ENCODE assay signal across 20 cellular contexts in the genomic region with DNA sequence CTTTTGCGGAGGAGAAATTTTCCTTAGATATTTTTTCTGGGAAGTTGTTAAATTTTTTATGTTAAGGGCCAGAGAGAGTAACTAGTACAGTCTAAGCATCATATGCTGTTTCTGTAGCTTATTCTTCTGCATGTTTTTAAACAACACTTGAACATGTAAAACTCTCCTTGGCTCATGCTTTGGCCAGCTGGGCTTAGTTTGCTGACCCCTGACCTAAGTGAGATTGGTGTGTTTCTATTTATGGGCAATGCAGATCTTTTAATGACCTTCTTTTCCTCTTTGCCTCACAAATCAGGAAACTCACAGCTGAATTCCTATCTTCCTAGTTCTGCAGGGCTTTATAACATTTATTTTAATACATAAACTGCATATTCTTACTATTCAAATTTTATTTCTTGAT.
"Had no signal": no experiment of that assay in that cellular context is flagged by ENCODE, and none has a peak within 500 bp of the region (broad histone marks: within the 10 kb centered on the region; RNA-seq: fewer than 3 reads in every experiment).

No MANE protein-coding gene starts in this region.

- H3K27me3 ChIP-seq: gastrocnemius medialis had no signal

- H3K9me3 Mint-ChIP-seq: endodermal cell had no signal

- DNase-seq: effector CD8-positive, alpha-beta T cell; effector memory CD8-positive, alpha-beta T cell; endodermal cell; erythroblast; foreskin melanocyte; gastrocnemius medialis; glutamatergic neuron; head of caudate nucleus; heart right ventricle; hippocampal formation; left cardiac atrium; left ventricle myocardium inferior; lower lobe of right lung; mucosa of descending colon; naive B cell had no signal

- H3K27ac ChIP-seq: coronary artery, epithelial cell of prostate, gastrocnemius medialis, heart right ventricle, left ventricle myocardium inferior, lower lobe of right lung had no signal

- H3K9me3 ChIP-seq: gastrocnemius medialis, heart right ventricle, left ventricle myocardium inferior, lower lobe of right lung had no signal

- H3K4me1 Mint-ChIP-seq: endodermal cell, mesothelial cell of epicardium, naive B cell had no signal

- H3K4me3 Mint-ChIP-seq: effector memory CD8-positive, alpha-beta T cell; endodermal cell; mesothelial cell of epicardium; naive B cell had no signal

- H3K27ac Mint-ChIP-seq: effector memory CD8-positive, alpha-beta T cell; endodermal cell; mesothelial cell of epicardium; naive B cell had no signal

- H3K36me3 ChIP-seq: gastrocnemius medialis, heart right ventricle, left ventricle myocardium inferior, lower lobe of right lung had no signal

- H3K4me1 ChIP-seq: gastrocnemius medialis, left ventricle myocardium inferior had no signal

- ATAC-seq: effector memory CD8-positive, alpha-beta T cell; esophagus mucosa; gastrocnemius medialis; heart right ventricle; left cardiac atrium; left lobe of liver; lower lobe of right lung; mucosa of descending colon had no signal

- H3K27me3 Mint-ChIP-seq: naive B cell had no signal

- H3K36me3 Mint-ChIP-seq: mesothelial cell of epicardium, naive B cell had no signal

- H3K4me3 ChIP-seq: coronary artery, gastrocnemius medialis, heart right ventricle, left ventricle myocardium inferior, lower lobe of right lung, mucosa of descending colon had no signal
